ENCODE assay signal across 8 cellular contexts in genomic region chr5:127517480-127518318, GRCh38. TPM values are rescaled to one million over a fixed set of nuclear protein-coding genes. Genes with fewer than 3 reads are reported as not detected.
DNase-seq lines count a peak whose midpoint lies in the region; ATAC-seq and TF ChIP-seq lines count a peak whose summit lies in the region.

Gene PRRC1 (plus strand): TSS chr5:127517640. CDS start chr5:127523480, 5,840 bp downstream.

- peak within 1 kb of the TSS; percentile 88 for H3K4me3 Mint-ChIP-seq in activated B cell treated with CpG ODN at 0.5 μM for 24 hours

- H3K36me3 Mint-ChIP-seq in activated B cell treated with CpG ODN at 0.5 μM for 24 hours (ENCODE audit: low read depth): peaks cover 28% of the 10 kb centered on the region

- peaks cover 7% of the 10 kb centered on the region for H3K9me3 Mint-ChIP-seq in activated B cell treated with CpG ODN at 0.5 μM for 24 hours

- intact Hi-C loops in activated B cell treated with CpG ODN at 0.5 μM for 24 hours (cut with micrococcal nuclease): loop anchor here (1.0 to 5.0 kb wide), 3 partner anchors 566 to 1575 kb away; partner anchors contain the start of genes ISOC1, PHAX and SLC12A2

- peaks cover 31% of the 10 kb centered on the region for H3K36me3 ChIP-seq in ACC112 (ENCODE audit: insufficient read depth, low read length)

- DNase-seq in NCI-H2227 (lab: John Stamatoyannopoulos, UW; ENCODE audit: unreplicated experiment): peak; percentile 77
- peak; percentile 66 for DNase-seq in activated B cell treated with CpG ODN at 0.5 μM for 24 hours
- DNase-seq in caudate nucleus (lab: John Stamatoyannopoulos, UW): peak in 59 of 61 donors; percentile 2 to 86 (median 68)
- peak; percentile 90 for DNase-seq in islet precursor cell
- DNase-seq in stimulated activated CD4-positive, alpha-beta T cell treated with anti-CD3 and anti-CD28 coated beads, Interleukin-12 subunit alpha, Interleukin-12 subunit beta, amount 100 ng/mL, for 48 hours (ENCODE audit: low read depth in 2 of 3, low spot score in 1 of 3): peak; percentile 54 to 80 (median 70)

- peak within 1 kb of the TSS; percentile 68 for H3K27ac Mint-ChIP-seq in activated B cell treated with CpG ODN at 0.5 μM for 24 hours

- peaks cover 50% of the 10 kb centered on the region for H3K79me2 ChIP-seq in ACC112 (ENCODE audit: control insufficient read depth, insufficient read depth, low read length, unreplicated experiment)

- POLR2A ChIA-PET in activated B cell treated with CpG ODN at 0.5 μM for 24 hours (lab: Charles Lee): no interaction called here

- no peak for TF ChIP-seq CTCF in activated B cell treated with CpG ODN at 0.5 μM for 24 hours (IDR thresholded peaks at IDR 0.05)

- peak within 1 kb of the TSS; percentile 96 for H3K4me3 ChIP-seq in ACC112 (ENCODE audit: low read depth, low read length)

- no peaks in the 10 kb centered on the region for H3K27me3 ChIP-seq in ACC112 (ENCODE audit: insufficient read depth, low read length)

- CTCF ChIA-PET in activated B cell treated with CpG ODN at 0.5 μM for 24 hours (lab: Charles Lee): no interaction called here

- H3K4me1 Mint-ChIP-seq in activated B cell treated with CpG ODN at 0.5 μM for 24 hours: peaks cover 27% of the 10 kb centered on the region

- H3K27me3 Mint-ChIP-seq in activated B cell treated with CpG ODN at 0.5 μM for 24 hours: peaks cover 3% of the 10 kb centered on the region

- H3K4me1 ChIP-seq in ACC112 (ENCODE audit: control insufficient read depth, insufficient read depth, low read length, unreplicated experiment): peaks cover 13% of the 10 kb centered on the region

- ATAC-seq in GM18861 (IDR thresholded peaks at IDR 0.05; ENCODE audit: unreplicated experiment) (peak; percentile 88), HG03095 (IDR thresholded peaks at IDR 0.05; ENCODE audit: unreplicated experiment) (peak; percentile 90), activated B cell treated with CpG ODN at 0.5 μM for 24 hours (ENCODE audit: low read depth) (peak; percentile 97)

- H2AFZ ChIP-seq in ACC112 (ENCODE audit: low read length, unreplicated experiment): peak within 1 kb of the TSS; percentile 86

- H3K27ac ChIP-seq in ACC112 (ENCODE audit: low read depth, low read length) (peak within 1 kb of the TSS; percentile 64), caudate nucleus (ENCODE audit: low read depth, low read length) (peak within 1 kb of the TSS; percentile 64)

RNA-seq across cellular contexts. Expression of gene PRRC1, which starts in this region (rescaled TPM):
- 33.6 and 34.7 TPM in 2 replicates for total RNA-seq in activated B cell treated with CpG ODN at 0.5 μM for 24 hours

Comparison
In these comparisons a context has a peak if more than half of its experiments do, and no peak if none do; other contexts are left out.
1. Peak in every context shown above with its lines: DNase-seq, ATAC-seq, H3K4me3 ChIP-seq and H3K27ac ChIP-seq.